In the genomic region with DNA sequence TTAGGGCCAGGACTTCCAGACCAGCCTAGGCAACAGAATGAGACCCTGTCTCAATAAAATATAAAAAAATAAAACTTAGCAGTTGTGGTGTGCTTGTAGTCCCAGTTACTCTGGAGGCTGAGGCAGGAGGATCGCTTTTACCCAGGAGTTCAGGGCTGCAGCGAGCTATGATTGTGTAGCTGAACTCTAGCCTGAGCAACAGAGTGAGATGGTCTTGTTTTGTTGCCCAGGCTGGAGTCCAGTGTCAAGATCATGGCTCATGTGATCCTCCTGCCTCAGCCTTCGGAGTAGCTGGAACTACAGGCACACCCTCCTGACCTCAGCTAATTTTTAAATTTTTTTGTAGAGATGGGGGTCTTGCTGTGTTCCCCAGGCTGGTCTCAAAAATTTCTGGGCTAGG, we compare ENCODE assay signal across 1 cellular context.
TF ChIP-seq lines count a peak whose summit lies in the region.

No MANE protein-coding gene starts in this region.

TF ChIP-seq in GM12878, 131 proteins besides CTCF, POLR2A, EP300 and RAD21:
- no peak for TF ChIP-seq PAX5 (IDR thresholded peaks at IDR 0.05; ENCODE audit: borderline replicate concordance, low read depth, low read length)
- TF ChIP-seq BRCA1 (IDR thresholded peaks at IDR 0.05; ENCODE audit: low read depth, low read length) = no peak
- TF ChIP-seq FOXM1 (IDR thresholded peaks at IDR 0.05; ENCODE audit: low read depth, low read length) = no peak
- no peak for TF ChIP-seq NR2C1 (IDR thresholded peaks at IDR 0.05)
- no peak for TF ChIP-seq ETV6 (conservative IDR thresholded peaks at IDR 0.05 in 1 of 2, IDR thresholded peaks at IDR 0.05 in 1 of 2; ENCODE audit: borderline replicate concordance in 1 of 2, low read depth in 1 of 2)
- no peak for TF ChIP-seq SMARCA5 (IDR thresholded peaks at IDR 0.05)
- no peak for TF ChIP-seq ATF2 (IDR thresholded peaks at IDR 0.05; ENCODE audit: low read length)
- TF ChIP-seq ZSCAN29 (IDR thresholded peaks at IDR 0.05) = no peak
- TF ChIP-seq LARP7 (IDR thresholded peaks at IDR 0.05) = no peak
